ENCODE assay signal across 8 cellular contexts in genomic region chr9:91421022-91421765, GRCh38. TPM values are rescaled to one million over a fixed set of nuclear protein-coding genes. Genes with fewer than 3 reads are reported as not detected.
DNase-seq lines count a peak whose midpoint lies in the region; ATAC-seq and TF ChIP-seq lines count a peak whose summit lies in the region.

No MANE protein-coding gene starts in this region.

- H3K9ac ChIP-seq in parathyroid adenoma, result no peak overlapping the region

- H3K36me3 Mint-ChIP-seq in activated T-cell treated with anti-CD3 and anti-CD28 coated beads, Interleukin-2, amount 50 U/mL, for 4 hours (ENCODE audit: insufficient read depth), result peaks cover 4% of the 10 kb centered on the region

- H3K36me3 ChIP-seq in parathyroid adenoma (ENCODE audit: control insufficient read depth, insufficient read depth, low read length), result no peaks in the 10 kb centered on the region

- peak overlapping the region; percentile 88 for H3K4me3 ChIP-seq in parathyroid adenoma (ENCODE audit: low read depth, low read length)

- H3K27me3 ChIP-seq in parathyroid adenoma (ENCODE audit: control insufficient read depth, insufficient read depth, low read length), result no peaks in the 10 kb centered on the region

- H3K79me2 ChIP-seq in parathyroid adenoma, result no peaks in the 10 kb centered on the region

- intact Hi-C loops in Right ventricle myocardium superior (cut with DNase I), result loop anchor here (5.0 kb wide), 1 partner anchor 384 kb away; no protein-coding TSS in a partner anchor

- no peak for TF ChIP-seq CTCF in parathyroid adenoma (IDR thresholded peaks at IDR 0.05)

- H3K4me2 ChIP-seq in parathyroid adenoma (ENCODE audit: low read length), result peak overlapping the region; percentile 96

- peaks cover 2% of the 10 kb centered on the region for H3K4me1 ChIP-seq in parathyroid adenoma

- peak; percentile 29 for DNase-seq in activated T-cell treated with anti-CD3 and anti-CD28 coated beads for 48 hours (ENCODE audit: low read depth)
- DNase-seq in activated T-cell treated with anti-CD3 and anti-CD28 coated beads for 4 hours, result no peak
- DNase-seq in activated T-cell treated with anti-CD3 and anti-CD28 coated beads, Interleukin-2, amount 50 U/mL, for 4 hours, result no peak
- DNase-seq in Right ventricle myocardium superior, result peak; percentile 63
- DNase-seq in SW 1271 (lab: John Stamatoyannopoulos, UW), result no peak
- no peak for DNase-seq in DMS153 (lab: John Stamatoyannopoulos, UW)

- H3K27me3 Mint-ChIP-seq in activated T-cell treated with anti-CD3 and anti-CD28 coated beads, Interleukin-2, amount 50 U/mL, for 4 hours (ENCODE audit: low read depth), result peaks cover 31% of the 10 kb centered on the region

- no peak for ATAC-seq in activated T-cell treated with anti-CD3 and anti-CD28 coated beads, Interleukin-2, amount 50 U/mL, for 4 hours
- ATAC-seq in Right ventricle myocardium superior (ENCODE audit: poor library complexity) (no peak), GM19463 (IDR thresholded peaks at IDR 0.05; ENCODE audit: unreplicated experiment) (no peak)

- H3K9me3 Mint-ChIP-seq in activated T-cell treated with anti-CD3 and anti-CD28 coated beads, Interleukin-2, amount 50 U/mL, for 4 hours, result no peaks in the 10 kb centered on the region

- no peaks in the 10 kb centered on the region for H3K9me3 ChIP-seq in parathyroid adenoma (ENCODE audit: control insufficient read depth, low read length)

- no peak overlapping the region for H2AFZ ChIP-seq in parathyroid adenoma

- peak overlapping the region; percentile 72 for H3K27ac ChIP-seq in parathyroid adenoma

- H3K4me3 Mint-ChIP-seq in activated T-cell treated with anti-CD3 and anti-CD28 coated beads, Interleukin-2, amount 50 U/mL, for 4 hours, result peak overlapping the region; percentile 96

- H3K4me1 Mint-ChIP-seq in activated T-cell treated with anti-CD3 and anti-CD28 coated beads, Interleukin-2, amount 50 U/mL, for 4 hours (ENCODE audit: low read depth), result peaks cover 63% of the 10 kb centered on the region

RNA-seq across cellular contexts. Expression of gene NFIL3, which starts 2.4 kb away (rescaled TPM):
- total RNA-seq in activated T-cell treated with anti-CD3 and anti-CD28 coated beads, Interleukin-2, amount 50 U/mL, for 4 hours, result 10 to 100 TPM; 47.8 to 64.3 (median 61.2) TPM
- total RNA-seq in Right ventricle myocardium superior, result 19.9 TPM

RNA-seq across cellular contexts. Expression of gene AUH, which starts 59.5 kb away (rescaled TPM):
- total RNA-seq in activated T-cell treated with anti-CD3 and anti-CD28 coated beads, Interleukin-2, amount 50 U/mL, for 4 hours, result 10 to 100 TPM; 23.6 to 24.6 (median 23.8) TPM
- total RNA-seq in Right ventricle myocardium superior, result 38.5 TPM

Comparison
In these comparisons a context has a peak if more than half of its experiments do, and no peak if none do; other contexts are left out.
1. DNase-seq: peak in activated T-cell treated with anti-CD3 and anti-CD28 coated beads for 48 hours (single experiment) and Right ventricle myocardium superior (single experiment); none in activated T-cell treated with anti-CD3 and anti-CD28 coated beads for 4 hours (single experiment), activated T-cell treated with anti-CD3 and anti-CD28 coated beads, Interleukin-2, amount 50 U/mL, for 4 hours (single experiment), SW 1271 (0 of 2) and DMS153 (single experiment).